26 cellular contexts compared by ENCODE assay signal in genomic region chr6:20921533-20921932, GRCh38.
DNase-seq lines count a peak whose midpoint lies in the region; ATAC-seq, FAIRE-seq and TF ChIP-seq lines count a peak whose summit lies in the region.
"Had no signal": no experiment of that assay in that cellular context is flagged by ENCODE, and none has a peak within 500 bp of the region (broad histone marks: within the 10 kb centered on the region; RNA-seq: fewer than 3 reads in every experiment).

No MANE protein-coding gene starts in this region.

- H3K4me3 ChIP-seq in AG04450 (ENCODE audit: low read depth, low read length) (no peak overlapping the region), lower leg skin (ENCODE audit: low read depth, poor library complexity, severe bottlenecking) (no peak overlapping the region)
- H3K4me3 ChIP-seq: BLaER1, colonic mucosa, heart right ventricle, skin epidermis had no signal

- intact Hi-C loops in lower leg skin (cut with DNase I; ENCODE audit: low total_unique reads) = no loop called here

- TF ChIP-seq POLR2A in lower leg skin (IDR thresholded peaks at IDR 0.05) = no peak
- TF ChIP-seq POLR2A in H54 (IDR thresholded peaks at IDR 0.05; ENCODE audit: low read depth, low read length) = no peak

- TF ChIP-seq CTCF in AG04450 (IDR thresholded peaks at IDR 0.05; ENCODE audit: low read depth, low read length) (no peak), lower leg skin (IDR thresholded peaks at IDR 0.05) (no peak)

- no peak for FAIRE-seq in H54 (lab: Jason Lieb, UNC)
- FAIRE-seq: A204.1, bronchial epithelial cell, RCC 7860 had no signal

- no peaks in the 10 kb centered on the region for H3K27me3 ChIP-seq in AG04450 (ENCODE audit: control insufficient read depth, insufficient read depth, low read length)
- H3K27me3 ChIP-seq: BLaER1, colonic mucosa, heart right ventricle had no signal

- no peak for ATAC-seq in HG02981 (IDR thresholded peaks at IDR 0.05; ENCODE audit: unreplicated experiment)
- ATAC-seq: activated CD8-positive, alpha-beta T cell treated with anti-CD3 and anti-CD28 coated beads, Interleukin-2, amount 10 ng/mL, durations not matched to agents 7 days and 5 days; natural killer cell treated with Interleukin-12 subunit alpha and Interleukin-12 subunit beta and Interleukin-15 and Interleukin-18, amount 100 ng/mL, for 72 hours; stimulated activated memory B cell treated with anti-CD40 and anti-IgM and Interleukin-4, amounts not matched to agents 10 μg/mL and 1 μg/mL and 100 μg/mL, for 72 hours had no signal

- H3K27ac ChIP-seq in AG04450 (ENCODE audit: low read depth, low read length) = no peak overlapping the region
- H3K27ac ChIP-seq: BLaER1, colonic mucosa, heart right ventricle, skin epidermis had no signal

- POLR2A ChIA-PET in AG04450 (lab: Yijun Ruan, JAX) = no interaction called here

- CTCF ChIA-PET in AG04450 (lab: Charles Lee) = interaction anchor here (0.6 kb wide), 1 partner anchor 667 kb away, joined by 4 read pairs; no protein-coding TSS in a partner anchor

- peak; percentile 13 for DNase-seq in AG04450 (ENCODE audit: low read depth, low spot score)
- peak; percentile 48 for DNase-seq in GM03348 (ENCODE audit: low spot score)
- peak; percentile 63 for DNase-seq in fibroblast of gingiva (ENCODE audit: low read depth)
- DNase-seq in iris pigment epithelial cell (ENCODE audit: low read depth) = peak; percentile 78
- DNase-seq in lower leg skin (ENCODE audit: low spot score in 2 of 2) = no peak
- no peak for DNase-seq in NCI-H1092 (lab: John Stamatoyannopoulos, UW)
- DNase-seq in H54 (ENCODE audit: insufficient read length, low spot score) = no peak
- DNase-seq: activated CD8-positive, alpha-beta T cell treated with anti-CD3 and anti-CD28 coated beads, Interleukin-2, amount 10 ng/mL, durations not matched to agents 7 days and 5 days; colonic mucosa; DMS 273 treated with DMSO at 0.1 percent for 48 hours; effector CD4-positive, alpha-beta T cell; foreskin melanocyte; heart right ventricle; kidney glomerular epithelial cell; mammary epithelial cell; NCI-H446; occipital lobe; SW 1271 had no signal

- WGBS in lower leg skin, 2 donors = 50 to 79% methylated on average over 1 of the region's 1 CpG

- no peaks in the 10 kb centered on the region for H3K9me3 ChIP-seq in AG04450 (ENCODE audit: control insufficient read depth, insufficient read depth, low read length)
- H3K9me3 ChIP-seq: BLaER1, colonic mucosa, heart right ventricle had no signal

Comparison
In these comparisons a context has a peak if more than half of its experiments do, and no peak if none do; other contexts are left out.
1. DNase-seq: peak in AG04450 (single experiment), GM03348 (single experiment), fibroblast of gingiva (single experiment) and iris pigment epithelial cell (single experiment); none in lower leg skin (0 of 2), NCI-H1092 (single experiment) and H54 (single experiment).